ENCODE assay signal across 21 cellular contexts in genomic region chr2:43414033-43414432, GRCh38.
DNase-seq lines count a peak whose midpoint lies in the region; ATAC-seq, FAIRE-seq and TF ChIP-seq lines count a peak whose summit lies in the region.
"Had no signal": no experiment of that assay in that cellular context is flagged by ENCODE, and none has a peak within 500 bp of the region (broad histone marks: within the 10 kb centered on the region; RNA-seq: fewer than 3 reads in every experiment).

No MANE protein-coding gene starts in this region.

- no peak overlapping the region for H3K4me3 Mint-ChIP-seq in nephron
- no peak overlapping the region for H3K4me3 Mint-ChIP-seq in type B pancreatic cell
- H3K4me3 Mint-ChIP-seq: CD8-positive, alpha-beta T cell; GM23338 had no signal

- H3K9me3 Mint-ChIP-seq in nephron (no peaks in the 10 kb centered on the region), type B pancreatic cell (no peaks in the 10 kb centered on the region)
- H3K9me3 Mint-ChIP-seq: CD8-positive, alpha-beta T cell; GM23338 had no signal

- no peaks in the 10 kb centered on the region for H3K36me3 Mint-ChIP-seq in nephron (ENCODE audit: low read depth)
- peaks cover 8% of the 10 kb centered on the region for H3K36me3 Mint-ChIP-seq in type B pancreatic cell

- no peak for DNase-seq in H54 (ENCODE audit: insufficient read length, low spot score)
- no peak for DNase-seq in type B pancreatic cell (ENCODE audit: extremely low spot score, unreplicated experiment)
- DNase-seq in Ammon's horn (ENCODE audit: low spot score), result no peak
- no peak for DNase-seq in NOMO-1 treated with DMSO at 0.1 percent for 48 hours (lab: John Stamatoyannopoulos, UW; ENCODE audit: unreplicated experiment)
- DNase-seq: C1 segment of cervical spinal cord; Calu3; CD8-positive, alpha-beta T cell; Kasumi-1; MG63; NCI-H1048; NCI-H1436; NCI-H2107; OCI-M1; SJCRH30 had no signal

- FAIRE-seq in H54 (lab: Jason Lieb, UNC), result peak; percentile 6
- FAIRE-seq: G401.6, GM12892, RCC 7860 had no signal

- H3K27me3 Mint-ChIP-seq in nephron (ENCODE audit: low read depth) (no peaks in the 10 kb centered on the region), type B pancreatic cell (no peaks in the 10 kb centered on the region)

- H3K27ac Mint-ChIP-seq in nephron (peak overlapping the region; percentile 92 to 99 (median 94)), type B pancreatic cell (peak overlapping the region; percentile 83)
- H3K27ac Mint-ChIP-seq: CD8-positive, alpha-beta T cell; GM23338 had no signal

- no peak for ATAC-seq in HG03045 (IDR thresholded peaks at IDR 0.05; ENCODE audit: unreplicated experiment)
- ATAC-seq: CD8-positive, alpha-beta T cell; GM23338 had no signal

- TF ChIP-seq CTCF in VCaP (conservative IDR thresholded peaks at IDR 0.05) (no peak), nephron (IDR thresholded peaks at IDR 0.05; ENCODE audit: unreplicated experiment in 3 of 3) (no peak), type B pancreatic cell (conservative IDR thresholded peaks at IDR 0.05) (no peak)

- H3K4me1 Mint-ChIP-seq in nephron, result peaks cover 65% of the 10 kb centered on the region
- H3K4me1 Mint-ChIP-seq in type B pancreatic cell (ENCODE audit: unreplicated experiment), result peaks cover 61% of the 10 kb centered on the region

- no peak for TF ChIP-seq POLR2A in H54 (IDR thresholded peaks at IDR 0.05; ENCODE audit: low read depth, low read length)

- H3K27ac ChIP-seq in VCaP, result peak overlapping the region; percentile 40; the same call in 1 of the 2 replicates
- H3K27ac ChIP-seq: SJCRH30 had no signal
